32 cellular contexts compared by ENCODE assay signal in genomic region chr3:135840436-135840835, GRCh38.
"Had no signal": no experiment of that assay in that cellular context is flagged by ENCODE, and none has a peak within 500 bp of the region (broad histone marks: within the 10 kb centered on the region; RNA-seq: fewer than 3 reads in every experiment).

No MANE protein-coding gene starts in this region.

- H3K4me1 ChIP-seq: ascending aorta, body of pancreas, breast epithelium had no signal

- DNase-seq: activated effector memory CD4-positive, alpha-beta T cell treated with anti-CD3 and anti-CD28 coated beads, Interleukin-2, amount 50 U/mL, for 16 hours; activated effector memory CD4-positive, alpha-beta T cell treated with Interleukin-2 at 50 U/mL for 16 hours; activated gamma-delta T cell; activated gamma-delta T cell treated with Interleukin-2 at 50 U/mL for 16 hours; activated naive CD4-positive, alpha-beta T cell; activated naive CD4-positive, alpha-beta T cell treated with anti-CD3 and anti-CD28 coated beads for 36 hours; activated naive CD4-positive, alpha-beta T cell treated with anti-CD3 and anti-CD28 coated beads, Interleukin-2, amount 10 ng/mL, durations not matched to agents 7 days and 5 days; activated naive CD4-positive, alpha-beta T cell treated with anti-CD3 and anti-CD28 coated beads, Interleukin-2, amount 50 U/mL, for 16 hours; activated naive CD4-positive, alpha-beta T cell treated with Interleukin-2 at 50 U/mL for 16 hours; activated naive CD8-positive, alpha-beta T cell treated with anti-CD3 and anti-CD28 coated beads for 36 hours; activated naive CD8-positive, alpha-beta T cell treated with anti-CD3 and anti-CD28 coated beads, Interleukin-2, amount 10 ng/mL, durations not matched to agents 7 days and 5 days; activated naive CD8-positive, alpha-beta T cell treated with anti-CD3 and anti-CD28 coated beads, Interleukin-2, amount 50 U/mL, for 24 hours; activated T-cell treated with anti-CD3 and anti-CD28 coated beads for 4 hours; activated T-cell treated with anti-CD3 and anti-CD28 coated beads, Interleukin-2, amount 50 U/mL, for 1 hour; activated T-cell treated with anti-CD3 and anti-CD28 coated beads, Interleukin-2, amount 50 U/mL, for 24 hours; activated T-cell treated with anti-CD3 and anti-CD28 coated beads, Interleukin-2, amount 50 U/mL, for 4 hours; activated T-cell treated with anti-CD3 and anti-CD28 coated beads, Interleukin-2, amount 50 U/mL, for 48 hours; activated T-cell treated with anti-CD3 and anti-CD28 coated beads, Interleukin-2, amount 50 U/mL, for 72 hours; amniotic stem cell; amygdala; anterior cingulate cortex; aorta; body of pancreas; brain microvascular endothelial cell; caudate nucleus; central memory CD4-positive, alpha-beta T cell; cerebellar nuclear complex had no signal

- H3K4me3 ChIP-seq: ascending aorta, body of pancreas, breast epithelium, cardiac muscle cell had no signal

- H3K27ac ChIP-seq: ascending aorta, body of pancreas, brain microvascular endothelial cell, breast epithelium, cardiac muscle cell had no signal

- H3K9me3 ChIP-seq: ascending aorta, body of pancreas, breast epithelium had no signal

- H3K27me3 ChIP-seq: ascending aorta, body of pancreas, brain microvascular endothelial cell, breast epithelium, cardiac muscle cell had no signal

- H3K36me3 ChIP-seq: ascending aorta, brain microvascular endothelial cell, breast epithelium, cardiac muscle cell had no signal

- ATAC-seq: activated naive CD4-positive, alpha-beta T cell treated with anti-CD3 and anti-CD28 coated beads, Interleukin-2, amount 50 U/mL, for 72 hours; activated naive CD8-positive, alpha-beta T cell treated with anti-CD3 and anti-CD28 coated beads, Interleukin-2, amount 50 U/mL, for 24 hours; activated T-cell treated with anti-CD3 and anti-CD28 coated beads, Interleukin-2, amount 50 U/mL, for 4 hours; activated T-cell treated with anti-CD3 and anti-CD28 coated beads, Interleukin-2, amount 50 U/mL, for 72 hours; activated T-helper 17 cell treated with anti-CD3 and anti-CD28 coated beads, Interleukin-2, amount 50 U/mL, for 72 hours; body of pancreas had no signal
